8 cellular contexts compared by ENCODE assay signal in the genomic region with DNA sequence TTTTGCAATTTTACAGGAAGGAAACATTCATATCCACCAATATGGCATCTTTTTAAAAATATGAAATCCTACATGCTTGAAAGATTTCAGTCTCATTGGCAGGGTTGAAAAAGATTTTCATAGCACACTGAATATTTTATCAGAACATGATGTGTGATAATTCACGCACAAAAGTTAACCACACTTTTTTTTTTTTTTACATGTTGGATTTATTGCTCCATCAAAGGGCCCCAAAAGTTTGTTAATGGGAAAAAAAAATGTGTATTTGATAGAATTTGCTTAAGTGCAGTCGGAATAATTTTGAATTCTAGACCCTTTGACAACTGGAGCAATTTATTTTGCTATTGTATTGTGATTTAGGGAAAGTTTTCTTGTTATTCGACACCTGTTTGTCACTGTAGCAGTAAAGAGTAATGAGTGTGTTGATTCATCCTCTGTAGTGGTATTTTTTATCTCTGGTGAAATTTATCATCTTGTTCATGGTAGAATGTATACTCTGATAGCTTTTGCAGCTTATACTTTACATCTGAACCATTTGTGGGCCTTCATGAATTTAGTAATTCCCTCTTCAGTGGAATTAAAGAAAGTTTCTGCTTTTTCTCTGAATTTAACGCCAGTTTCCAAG. TPM values are rescaled to one million over a fixed set of nuclear protein-coding genes. Genes with fewer than 3 reads are reported as not detected.
DNase-seq lines count a peak whose midpoint lies in the region; ATAC-seq, FAIRE-seq and TF ChIP-seq lines count a peak whose summit lies in the region.

No MANE protein-coding gene starts in this region.

- H3K27me3 ChIP-seq in RWPE2 (ENCODE audit: insufficient read depth, poor library complexity, severe bottlenecking) = no peaks in the 10 kb centered on the region
- H3K27me3 ChIP-seq in endothelial cell of umbilical vein (ENCODE audit: control insufficient read depth in 2 of 2, insufficient read depth in 2 of 2, low read length in 2 of 2) = no peaks in the 10 kb centered on the region
- H3K27me3 ChIP-seq in prostate gland (replicated peaks; ENCODE audit: insufficient read depth) = no peaks in the 10 kb centered on the region
- H3K27me3 ChIP-seq in small intestine (ENCODE audit: control insufficient read depth in 2 of 2, insufficient read depth in 2 of 2, low read length in 2 of 2) = peaks cover 0 to 5% of the 10 kb centered on the region in 2 donors

- dilution Hi-C loops in endothelial cell of umbilical vein (cut with MboI; ENCODE audit: extremely low pct_ligation_motif_present, low sequenced_read_pairs) = no loop called here

- BruUV-seq in endothelial cell of umbilical vein (replicated peaks; lab: Mats Ljungman, UMichigan) = TSS peak; percentile 32

- CTCF ChIA-PET in endothelial cell of umbilical vein (lab: Charles Lee) = interaction anchor here (1.6 to 4.0 kb wide), 6 partner anchors 10 to 90 kb away, joined by 3 to 35 read pairs (median 8); no protein-coding TSS in a partner anchor
- CTCF ChIA-PET in RWPE1 (lab: Yijun Ruan, JAX) = interaction anchor here (0.6 kb wide), 1 partner anchor 111 kb away, joined by 5 read pairs; no protein-coding TSS in a partner anchor

- H3K27ac ChIP-seq in RWPE2 (ENCODE audit: poor library complexity, severe bottlenecking) = no peak overlapping the region
- H3K27ac ChIP-seq in endothelial cell of umbilical vein (ENCODE audit: insufficient read depth, low read depth, low read length) = peak overlapping the region; percentile 15
- no peak overlapping the region for H3K27ac ChIP-seq in prostate gland
- H3K27ac ChIP-seq in RWPE1 = no peak overlapping the region
- no peak overlapping the region for H3K27ac ChIP-seq in small intestine (ENCODE audit: low read depth in 1 of 2, low read length in 1 of 2)

- 55% methylated on average over 4 of the region's 4 CpGs for WGBS in prostate gland
- WGBS in lower leg skin, 2 donors = 62 to 63% methylated on average over 4 of the region's 4 CpGs
- WGBS in small intestine, 3 donors = 56 to 61% (median 60%) methylated on average over 4 of the region's 4 CpGs

- TF ChIP-seq POLR2A in endothelial cell of umbilical vein (IDR thresholded peaks at IDR 0.05; ENCODE audit: low read depth, low read length) (no peak), prostate gland (IDR thresholded peaks at IDR 0.05) (no peak), lower leg skin (IDR thresholded peaks at IDR 0.05) (no peak)

- H3K9me1 ChIP-seq in endothelial cell of umbilical vein (replicated peaks; ENCODE audit: control insufficient read depth, extremely low read depth, insufficient read depth, low read length) = no peaks in the 10 kb centered on the region

- H3K4me1 ChIP-seq in RWPE2 (ENCODE audit: insufficient read depth, poor library complexity, severe bottlenecking) = peaks cover 6% of the 10 kb centered on the region
- H3K4me1 ChIP-seq in endothelial cell of umbilical vein (ENCODE audit: control insufficient read depth, extremely low read depth, insufficient read depth, low read length) = peaks cover 20% of the 10 kb centered on the region
- no peaks in the 10 kb centered on the region for H3K4me1 ChIP-seq in prostate gland (replicated peaks)
- H3K4me1 ChIP-seq in small intestine (ENCODE audit: control insufficient read depth in 2 of 2, insufficient read depth in 1 of 2, low read depth in 1 of 2, low read length in 1 of 2) = no peaks in the 10 kb centered on the region

- H2AFZ ChIP-seq in endothelial cell of umbilical vein (ENCODE audit: low read depth, low read length) = no peak overlapping the region

- peak overlapping the region; percentile 86 for H3K4me3 ChIP-seq in RWPE2 (ENCODE audit: severe bottlenecking)
- peak overlapping the region; percentile 35 to 91 (median 65) for H3K4me3 ChIP-seq in endothelial cell of umbilical vein (replicated peaks in 1 of 3; ENCODE audit: insufficient read depth in 1 of 3, low read depth in 1 of 3, low read length in 3 of 3)
- H3K4me3 ChIP-seq in prostate gland = peak overlapping the region; percentile 53 to 54
- H3K4me3 ChIP-seq in lower leg skin (ENCODE audit: low read depth, poor library complexity, severe bottlenecking) = no peak overlapping the region
- H3K4me3 ChIP-seq in small intestine (ENCODE audit: low read depth in 1 of 2, low read length in 2 of 2) = no peak overlapping the region

- DNase-seq in ELR (ENCODE audit: low read depth) (peak; percentile 44), RWPE2 (ENCODE audit: low spot score) (no peak), endothelial cell of umbilical vein (ENCODE audit: low read depth, low spot score) (no peak), prostate gland (ENCODE audit: low spot score) (no peak), GM19239 (ENCODE audit: insufficient read length, low spot score) (no peak), RWPE1 (ENCODE audit: low spot score) (no peak), lower leg skin (ENCODE audit: low spot score in 2 of 2) (no peak), small intestine (no peak)

- H3K36me3 ChIP-seq in RWPE2 (ENCODE audit: low read depth) (no peaks in the 10 kb centered on the region), endothelial cell of umbilical vein (ENCODE audit: control insufficient read depth in 2 of 2, extremely low read depth in 1 of 2, insufficient read depth in 2 of 2, low read length in 2 of 2) (no peaks in the 10 kb centered on the region), prostate gland (no peaks in the 10 kb centered on the region), small intestine (ENCODE audit: control insufficient read depth in 2 of 2, insufficient read depth in 2 of 2, low read length in 2 of 2) (no peaks in the 10 kb centered on the region)

- intact Hi-C loops in endothelial cell of umbilical vein (cut with micrococcal nuclease) = loop anchor here (5.0 kb wide), 1 partner anchor 93 kb away; no protein-coding TSS in a partner anchor
- intact Hi-C loops in prostate gland (cut with DNase I) = loop anchor here (5.0 to 10.0 kb wide), 5 partner anchors 37 to 279 kb away; no protein-coding TSS in a partner anchor
- intact Hi-C loops in lower leg skin (cut with DNase I; ENCODE audit: low total_unique reads) = no loop called here

- POLR2A ChIA-PET in endothelial cell of umbilical vein (lab: Charles Lee) = no interaction called here
- POLR2A ChIA-PET in RWPE1 (lab: Yijun Ruan, JAX; ENCODE audit: low non-redundant PET) = no interaction called here

- ATAC-seq in RWPE2 (ENCODE audit: low read depth) = no peak

- H3K79me2 ChIP-seq in endothelial cell of umbilical vein (ENCODE audit: control insufficient read depth, insufficient read depth, low read length) = peaks cover 21% of the 10 kb centered on the region

- no peaks in the 10 kb centered on the region for H4K20me1 ChIP-seq in endothelial cell of umbilical vein (replicated peaks; ENCODE audit: control insufficient read depth, extremely low read depth, insufficient read depth, low read length)

- H3K9ac ChIP-seq in endothelial cell of umbilical vein (replicated peaks; ENCODE audit: extremely low read depth, insufficient read depth, low read length) = peak overlapping the region; percentile 60

- H3K4me2 ChIP-seq in endothelial cell of umbilical vein (ENCODE audit: insufficient read depth, low read length) = peak overlapping the region; percentile 95

- H3K9me3 ChIP-seq in RWPE2 (ENCODE audit: severe bottlenecking) = no peaks in the 10 kb centered on the region
- no peaks in the 10 kb centered on the region for H3K9me3 ChIP-seq in endothelial cell of umbilical vein (replicated peaks; ENCODE audit: control insufficient read depth, insufficient read depth, low read length)
- H3K9me3 ChIP-seq in prostate gland = no peaks in the 10 kb centered on the region
- H3K9me3 ChIP-seq in small intestine (ENCODE audit: control insufficient read depth, low read depth) = no peaks in the 10 kb centered on the region

- FAIRE-seq in endothelial cell of umbilical vein (lab: Jason Lieb, UNC) = no peak
- no peak for FAIRE-seq in GM19239 (lab: Jason Lieb, UNC)
- FAIRE-seq in small intestine (lab: Jason Lieb, UNC) = no peak

- TF ChIP-seq CTCF in RWPE2 (IDR thresholded peaks at IDR 0.05; ENCODE audit: poor library complexity, severe bottlenecking) = no peak
- TF ChIP-seq CTCF in endothelial cell of umbilical vein (IDR thresholded peaks at IDR 0.05; ENCODE audit: extremely low read depth in 1 of 2, insufficient read depth in 1 of 2, low read depth in 1 of 2, low read length in 2 of 2) = no peak
- TF ChIP-seq CTCF in prostate gland (IDR thresholded peaks at IDR 0.05) = no peak
- no peak for TF ChIP-seq CTCF in RWPE1 (conservative IDR thresholded peaks at IDR 0.05; ENCODE audit: low read depth)
- TF ChIP-seq CTCF in lower leg skin (IDR thresholded peaks at IDR 0.05) = no peak

TF ChIP-seq in endothelial cell of umbilical vein, 7 proteins besides CTCF, POLR2A, EP300 and RAD21:
- TF ChIP-seq GATA2 (IDR thresholded peaks at IDR 0.05; ENCODE audit: insufficient read depth, insufficient read length, low read depth, low read length) = no peak
- no peak for TF ChIP-seq MYC (IDR thresholded peaks at IDR 0.05; ENCODE audit: low read depth, low read length)
- TF ChIP-seq EZH2 (IDR thresholded peaks at IDR 0.05; ENCODE audit: borderline replicate concordance, low read depth, low read length, severe bottlenecking) = no peak
- no peak for TF ChIP-seq JUN (IDR thresholded peaks at IDR 0.05; ENCODE audit: borderline replicate concordance, insufficient read depth, insufficient read length, low read depth)
- no peak for TF ChIP-seq FOS (IDR thresholded peaks at IDR 0.05; ENCODE audit: borderline replicate concordance, insufficient read depth, low read length)
- no peak for TF ChIP-seq POLR2AphosphoS5 (IDR thresholded peaks at IDR 0.05; ENCODE audit: insufficient read depth, low read depth, low read length)
- TF ChIP-seq, protein P1, sequence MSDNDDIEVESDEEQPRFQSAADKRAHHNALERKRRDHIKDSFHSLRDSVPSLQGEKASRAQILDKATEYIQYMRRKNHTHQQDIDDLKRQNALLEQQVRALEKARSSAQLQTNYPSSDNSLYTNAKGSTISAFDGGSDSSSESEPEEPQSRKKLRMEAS (IDR thresholded peaks at IDR 0.05; ENCODE audit: insufficient read depth, insufficient read length) = no peak

RNA-seq across cellular contexts. Expression of gene EML1, which starts 1.1 kb away (rescaled TPM):
- total RNA-seq in endothelial cell of umbilical vein = 33.0 and 47.8 TPM in 2 replicates
- 20.7 and 22.9 TPM in 2 replicates for polyA plus RNA-seq in endothelial cell of umbilical vein
- 20.7 and 26.3 TPM in 2 replicates for polyA plus RNA-seq in endothelial cell of umbilical vein (2011; cell fraction: cytosol; rRNA removed)
- polyA plus RNA-seq in endothelial cell of umbilical vein (2011; cell fraction: nucleus; rRNA removed) = 39.6 TPM in 2 replicates
- 27.4 and 29.7 TPM in 2 replicates for polyA plus RNA-seq in endothelial cell of umbilical vein (2012)
- polyA minus RNA-seq in endothelial cell of umbilical vein = 102 and 113 TPM in 2 replicates
- 14.7 TPM for polyA minus RNA-seq in endothelial cell of umbilical vein (2011; cell fraction: cytosol; rRNA and poly(A)+ RNA removed)
- polyA minus RNA-seq in endothelial cell of umbilical vein (2011; cell fraction: nucleus; rRNA and poly(A)+ RNA removed) = 64.9 and 76.5 TPM in 2 replicates
- total RNA-seq in prostate gland = 10 to 100 TPM in 1 of 2 donors, 1 to 10 TPM in 1; 7.0 to 31.8 TPM
- total RNA-seq in lower leg skin = 10 to 100 TPM; 10.7 to 24.7 (median 21.3) TPM
- 1 to 10 TPM in 2 of 3 donors, under 1 TPM in 1; 0.22 to 5.9 (median 5.7) TPM for polyA plus RNA-seq in small intestine

Comparison
In these comparisons a context has a peak if more than half of its experiments do, and no peak if none do; other contexts are left out.
1. H3K4me3 ChIP-seq: peak in RWPE2 (single experiment), endothelial cell of umbilical vein (3 of 3) and prostate gland (2 of 2); none in lower leg skin (single experiment) and small intestine (0 of 2).